In genomic region chr19:40165362-40165937, GRCh38 we compare ENCODE assay signal across 8 cellular contexts. TPM values are rescaled to one million over a fixed set of nuclear protein-coding genes. Genes with fewer than 3 reads are reported as not detected.
DNase-seq lines count a peak whose midpoint lies in the region; ATAC-seq and TF ChIP-seq lines count a peak whose summit lies in the region.

No MANE protein-coding gene starts in this region.

- no peaks in the 10 kb centered on the region for H3K27me3 Mint-ChIP-seq in activated naive CD4-positive, alpha-beta T cell treated with anti-CD3 and anti-CD28 coated beads for 36 hours (ENCODE audit: low read depth)

- no peaks in the 10 kb centered on the region for H3K27me3 ChIP-seq in right cardiac atrium (ENCODE audit: control insufficient read depth, insufficient read depth)

- no peak for DNase-seq in AG09309 (ENCODE audit: low read depth)
- DNase-seq in GM19238 (ENCODE audit: insufficient read length, low spot score) = peak; percentile 60
- DNase-seq in RPMI8226 = peak; percentile 65
- DNase-seq in activated naive CD4-positive, alpha-beta T cell treated with anti-CD3 and anti-CD28 coated beads for 36 hours = peak; percentile 82
- DNase-seq in right cardiac atrium = peak; percentile 42 to 76 (median 73)
- peak in 3 of 4 experiments; percentile 41 to 55 (median 45) for DNase-seq in stimulated activated CD4-positive, alpha-beta T cell treated with anti-CD3 and anti-CD28 coated beads, Interleukin-1b, Interleukin-23, amount 100 ng/mL, for 24 hours (ENCODE audit: low read depth in 4 of 4, low spot score in 1 of 4)
- DNase-seq in NCI-H2029 (lab: John Stamatoyannopoulos, UW) = no peak

- 11% methylated on average over 10 of the region's 10 CpGs for WGBS in right cardiac atrium

- no peaks in the 10 kb centered on the region for H3K9me3 Mint-ChIP-seq in activated naive CD4-positive, alpha-beta T cell treated with anti-CD3 and anti-CD28 coated beads for 36 hours

- CTCF ChIA-PET in activated naive CD4-positive, alpha-beta T cell treated with anti-CD3 and anti-CD28 coated beads for 36 hours (lab: Charles Lee) = interaction anchor here (0.5 to 3.3 kb wide), 14 partner anchors 9 to 298 kb away, joined by 3 to 64 read pairs (median 4); partner anchors contain the start of gene ZNF780B

- no peaks in the 10 kb centered on the region for H3K9me3 ChIP-seq in right cardiac atrium (ENCODE audit: control insufficient read depth, low read length)

- no peak overlapping the region for H3K27ac ChIP-seq in right cardiac atrium (ENCODE audit: low read length)

- intact Hi-C loops in activated naive CD4-positive, alpha-beta T cell treated with anti-CD3 and anti-CD28 coated beads for 36 hours (cut with micrococcal nuclease) = loop anchor here (1.0 kb wide), 2 partner anchors 21 to 25 kb away; no protein-coding TSS in a partner anchor
- intact Hi-C loops in right cardiac atrium (cut with DNase I) = no loop called here

- H3K4me1 ChIP-seq in right cardiac atrium (ENCODE audit: control insufficient read depth, insufficient read depth, low read length) = no peaks in the 10 kb centered on the region

- H3K4me3 Mint-ChIP-seq in activated naive CD4-positive, alpha-beta T cell treated with anti-CD3 and anti-CD28 coated beads for 36 hours = no peak overlapping the region

- ATAC-seq in right cardiac atrium (peak; percentile 51 to 55), HG02885 (IDR thresholded peaks at IDR 0.05; ENCODE audit: poor library complexity, unreplicated experiment) (no peak)

- H3K4me1 Mint-ChIP-seq in activated naive CD4-positive, alpha-beta T cell treated with anti-CD3 and anti-CD28 coated beads for 36 hours (ENCODE audit: low read depth) = peaks cover 13% of the 10 kb centered on the region

- peak; percentile 84 for TF ChIP-seq CTCF in AG09309 (IDR thresholded peaks at IDR 0.05; ENCODE audit: control insufficient read depth, insufficient read depth, low read depth, low read length, missing control alignments)

- H3K36me3 Mint-ChIP-seq in activated naive CD4-positive, alpha-beta T cell treated with anti-CD3 and anti-CD28 coated beads for 36 hours (ENCODE audit: low read depth) = no peaks in the 10 kb centered on the region

- no peak overlapping the region for H3K27ac Mint-ChIP-seq in activated naive CD4-positive, alpha-beta T cell treated with anti-CD3 and anti-CD28 coated beads for 36 hours

- no peak overlapping the region for H3K4me3 ChIP-seq in AG09309 (ENCODE audit: control insufficient read depth, low read depth, low read length)
- no peak overlapping the region for H3K4me3 ChIP-seq in right cardiac atrium (ENCODE audit: low read length)

RNA-seq across cellular contexts. Expression of gene MAP3K10, which starts 25.8 kb away (rescaled TPM):
- 1 to 10 TPM; 8.4 to 9.3 TPM for total RNA-seq in activated naive CD4-positive, alpha-beta T cell treated with anti-CD3 and anti-CD28 coated beads for 36 hours
- 10 to 100 TPM; 16.9 to 22.6 (median 20.2) TPM for total RNA-seq in right cardiac atrium
- 25.3 TPM for polyA plus RNA-seq in right cardiac atrium

RNA-seq across cellular contexts. Expression of gene TTC9B, which starts 52.7 kb away (rescaled TPM):
- total RNA-seq in activated naive CD4-positive, alpha-beta T cell treated with anti-CD3 and anti-CD28 coated beads for 36 hours = not detected
- not detected for total RNA-seq in right cardiac atrium
- polyA plus RNA-seq in right cardiac atrium = 0.11 TPM

Comparison
In these comparisons a context has a peak if more than half of its experiments do, and no peak if none do; other contexts are left out.
1. DNase-seq: peak in GM19238 (single experiment), RPMI8226 (single experiment), activated naive CD4-positive, alpha-beta T cell treated with anti-CD3 and anti-CD28 coated beads for 36 hours (single experiment), right cardiac atrium (3 of 3) and stimulated activated CD4-positive, alpha-beta T cell treated with anti-CD3 and anti-CD28 coated beads, Interleukin-1b, Interleukin-23, amount 100 ng/mL, for 24 hours (3 of 4); none in AG09309 (single experiment) and NCI-H2029 (single experiment).